In genomic region chr9:124257865-124258764, GRCh38 we compare ENCODE assay signal across 8 cellular contexts. TPM values are rescaled to one million over a fixed set of nuclear protein-coding genes. Genes with fewer than 3 reads are reported as not detected.
DNase-seq lines count a peak whose midpoint lies in the region; ATAC-seq and TF ChIP-seq lines count a peak whose summit lies in the region.

TSS of gene NEK6 (plus strand) at chr9:124257949. CDS start at chr9:124301965, 44,016 bp downstream.

- peak within 1 kb of the TSS; percentile 72 for H3K27ac ChIP-seq in PC-9
- peak within 1 kb of the TSS; percentile 32 for H3K27ac ChIP-seq in adipose tissue (ENCODE audit: low read depth, low read length)
- H3K27ac ChIP-seq in right atrium auricular region: peak within 1 kb of the TSS; percentile 81 to 84
- peak within 1 kb of the TSS; percentile 84 for H3K27ac ChIP-seq in rectal smooth muscle tissue (ENCODE audit: low read depth, low read length)

- POLR2A ChIA-PET in PC-9 (lab: Charles Lee; ENCODE audit: unreplicated experiment): interaction anchor here (0.7 kb wide), 1 partner anchor 80 kb away, joined by 4 read pairs; no protein-coding TSS in a partner anchor

- peak within 1 kb of the TSS; percentile 92 for H3K4me2 ChIP-seq in PC-9

- CTCF ChIA-PET in PC-9 (lab: Charles Lee): no interaction called here

- intact Hi-C loops in PC-9 (cut with micrococcal nuclease; ENCODE audit: unreplicated experiment): loop anchor here (2.0 to 5.0 kb wide), 2 partner anchors 35 to 131 kb away; no protein-coding TSS in a partner anchor

- H3K36me3 ChIP-seq in PC-9 (ENCODE audit: low read depth) (no peaks in the 10 kb centered on the region), right atrium auricular region (no peaks in the 10 kb centered on the region), rectal smooth muscle tissue (ENCODE audit: control insufficient read depth, insufficient read depth, low read length) (no peaks in the 10 kb centered on the region)

- H2AFZ ChIP-seq in PC-9: peak within 1 kb of the TSS; percentile 75

- H3K4me1 ChIP-seq in PC-9 (replicated peaks; ENCODE audit: insufficient read depth) (peaks cover 43% of the 10 kb centered on the region), right atrium auricular region (peaks cover 0 to 49% of the 10 kb centered on the region in 2 donors), rectal smooth muscle tissue (ENCODE audit: control insufficient read depth, insufficient read depth, low read length) (peaks cover 24% of the 10 kb centered on the region)

- no peaks in the 10 kb centered on the region for H3K27me3 ChIP-seq in PC-9 (ENCODE audit: insufficient read depth, low read depth)
- no peaks in the 10 kb centered on the region for H3K27me3 ChIP-seq in right atrium auricular region
- H3K27me3 ChIP-seq in rectal smooth muscle tissue (ENCODE audit: control insufficient read depth, insufficient read depth, low read length): no peaks in the 10 kb centered on the region

- WGBS in adipose tissue, 3 donors: 0 to 1% (median 1%) methylated on average over 95 to 114 of the region's 121 CpGs

- peaks cover 19% of the 10 kb centered on the region for H4K20me1 ChIP-seq in PC-9 (ENCODE audit: insufficient read depth)

- BruUV-seq in PC-9 (replicated peaks; lab: Mats Ljungman, UMichigan): no TSS peak

- no peaks in the 10 kb centered on the region for H3K9me2 ChIP-seq in PC-9 (ENCODE audit: insufficient read depth)

- peaks cover 40% of the 10 kb centered on the region for H3F3A ChIP-seq in PC-9 (ENCODE audit: insufficient read depth, low read depth)

- H3K9ac ChIP-seq in rectal smooth muscle tissue (ENCODE audit: low read length): peak within 1 kb of the TSS; percentile 81

- peaks cover 44% of the 10 kb centered on the region for H3K79me2 ChIP-seq in PC-9 (ENCODE audit: low read depth)

- TF ChIP-seq CTCF in PC-9 (conservative IDR thresholded peaks at IDR 0.05): no peak
- no peak for TF ChIP-seq CTCF in right atrium auricular region (IDR thresholded peaks at IDR 0.05)

- H3K9me3 ChIP-seq in PC-9 (ENCODE audit: insufficient read depth, low read depth) (no peaks in the 10 kb centered on the region), right atrium auricular region (no peaks in the 10 kb centered on the region)

- DNase-seq in NCI-H1417 (lab: John Stamatoyannopoulos, UW): peak in 2 of 3 experiments; percentile 29 to 49
- DNase-seq in NCI-H1417 treated with DMSO at 0.1 percent for 48 hours (lab: John Stamatoyannopoulos, UW): no peak
- DNase-seq in PC-9: no peak
- DNase-seq in right atrium auricular region (ENCODE audit: low spot score): no peak

- ATAC-seq in HG03025 (IDR thresholded peaks at IDR 0.05; ENCODE audit: low FRiP score, unreplicated experiment): no peak
- ATAC-seq in GM19467 (IDR thresholded peaks at IDR 0.05; ENCODE audit: unreplicated experiment): no peak

- peak within 1 kb of the TSS; percentile 72 for H3K4me3 ChIP-seq in PC-9
- H3K4me3 ChIP-seq in right atrium auricular region: peak within 1 kb of the TSS; percentile 70 to 77
- H3K4me3 ChIP-seq in rectal smooth muscle tissue (ENCODE audit: low read length): peak within 1 kb of the TSS; percentile 91

RNA-seq across cellular contexts. Expression of gene NEK6, which starts in this region (rescaled TPM):
- total RNA-seq in PC-9 (2021) (48.1 and 57.9 TPM in 2 replicates), right atrium auricular region (1 to 10 TPM; 9.2 to 9.7 TPM)
- 10 to 100 TPM; 15.8 to 24.6 (median 18.3) TPM for polyA plus RNA-seq in adipose tissue

Comparison
In these comparisons a context has a peak if more than half of its experiments do, and no peak if none do; other contexts are left out.
1. DNase-seq: peak in NCI-H1417 (2 of 3); none in NCI-H1417 treated with DMSO at 0.1 percent for 48 hours (single experiment), PC-9 (0 of 2) and right atrium auricular region (single experiment).
2. H3K27ac ChIP-seq: peak in every context shown above with its lines; median percentile 84 in rectal smooth muscle tissue; 82 in right atrium auricular region; 72 in PC-9; 32 in adipose tissue.
3. Peak in every context shown above with its lines, with median percentiles within 50 percentile points of each other: H3K4me3 ChIP-seq.